Comparison of ENCODE assay signal across 1 cellular context in genomic region chr2:62195421-62196277, GRCh38.
A peak's percentile ranks its signal among the peaks of the same experiment; 100 is the strongest.
TF ChIP-seq lines count a peak whose summit lies in the region.

A gene with protein sequence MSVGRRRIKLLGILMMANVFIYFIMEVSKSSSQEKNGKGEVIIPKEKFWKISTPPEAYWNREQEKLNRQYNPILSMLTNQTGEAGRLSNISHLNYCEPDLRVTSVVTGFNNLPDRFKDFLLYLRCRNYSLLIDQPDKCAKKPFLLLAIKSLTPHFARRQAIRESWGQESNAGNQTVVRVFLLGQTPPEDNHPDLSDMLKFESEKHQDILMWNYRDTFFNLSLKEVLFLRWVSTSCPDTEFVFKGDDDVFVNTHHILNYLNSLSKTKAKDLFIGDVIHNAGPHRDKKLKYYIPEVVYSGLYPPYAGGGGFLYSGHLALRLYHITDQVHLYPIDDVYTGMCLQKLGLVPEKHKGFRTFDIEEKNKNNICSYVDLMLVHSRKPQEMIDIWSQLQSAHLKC (plus strand): TSS chr2:62196115. CDS start chr2:62222221, 26,106 bp downstream.

TF ChIP-seq in HepG2, 621 proteins besides CTCF, POLR2A, EP300 and RAD21 (continued from another document and continues in another):
- TF ChIP-seq, protein P1, sequence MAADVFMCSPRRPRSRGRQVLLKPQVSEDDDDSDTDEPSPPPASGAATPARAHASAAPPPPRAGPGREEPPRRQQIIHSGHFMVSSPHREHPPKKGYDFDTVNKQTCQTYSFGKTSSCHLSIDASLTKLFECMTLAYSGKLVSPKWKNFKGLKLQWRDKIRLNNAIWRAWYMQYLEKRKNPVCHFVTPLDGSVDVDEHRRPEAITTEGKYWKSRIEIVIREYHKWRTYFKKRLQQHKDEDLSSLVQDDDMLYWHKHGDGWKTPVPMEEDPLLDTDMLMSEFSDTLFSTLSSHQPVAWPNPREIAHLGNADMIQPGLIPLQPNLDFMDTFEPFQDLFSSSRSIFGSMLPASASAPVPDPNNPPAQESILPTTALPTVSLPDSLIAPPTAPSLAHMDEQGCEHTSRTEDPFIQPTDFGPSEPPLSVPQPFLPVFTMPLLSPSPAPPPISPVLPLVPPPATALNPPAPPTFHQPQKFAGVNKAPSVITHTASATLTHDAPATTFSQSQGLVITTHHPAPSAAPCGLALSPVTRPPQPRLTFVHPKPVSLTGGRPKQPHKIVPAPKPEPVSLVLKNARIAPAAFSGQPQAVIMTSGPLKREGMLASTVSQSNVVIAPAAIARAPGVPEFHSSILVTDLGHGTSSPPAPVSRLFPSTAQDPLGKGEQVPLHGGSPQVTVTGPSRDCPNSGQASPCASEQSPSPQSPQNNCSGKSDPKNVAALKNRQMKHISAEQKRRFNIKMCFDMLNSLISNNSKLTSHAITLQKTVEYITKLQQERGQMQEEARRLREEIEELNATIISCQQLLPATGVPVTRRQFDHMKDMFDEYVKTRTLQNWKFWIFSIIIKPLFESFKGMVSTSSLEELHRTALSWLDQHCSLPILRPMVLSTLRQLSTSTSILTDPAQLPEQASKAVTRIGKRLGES (CRISPR knock-in tag; IDR thresholded peaks at IDR 0.05; ENCODE audit: borderline replicate concordance) = no peak
- TF ChIP-seq ZNF644 (CRISPR knock-in tag; IDR thresholded peaks at IDR 0.05; ENCODE audit: low read depth) (0 out of 2 replicates have a peak, but pooled peaks have one; percentile 8), DNMT3B (CRISPR knock-in tag; conservative IDR thresholded peaks at IDR 0.05) (0 out of 2 replicates have a peak, but pooled peaks have one; percentile 34), SKI (IDR thresholded peaks at IDR 0.05; ENCODE audit: partially characterized antibody) (no peak), HNF4G (IDR thresholded peaks at IDR 0.05; ENCODE audit: borderline replicate concordance, low read depth, low read length) (peak; percentile 57; the same call in 1 of the 2 replicates), HNF4G (CRISPR knock-in tag; IDR thresholded peaks at IDR 0.05; ENCODE audit: borderline replicate concordance, low read depth) (peak; percentile 60; the same call in 1 of the 2 replicates), SP4 (CRISPR knock-in tag; IDR thresholded peaks at IDR 0.05) (peak; percentile 75), LCORL (IDR thresholded peaks at IDR 0.05) (peak; percentile 79; the same call in 1 of the 2 replicates), LCORL (CRISPR knock-in tag; IDR thresholded peaks at IDR 0.05) (peak; percentile 95), ZNF564 (CRISPR knock-in tag; IDR thresholded peaks at IDR 0.05) (no peak; the same call in 1 of the 2 replicates), ZC3H13 (CRISPR knock-in tag; IDR thresholded peaks at IDR 0.05) (no peak), HINFP (CRISPR knock-in tag; IDR thresholded peaks at IDR 0.05; ENCODE audit: low read depth) (no peak), ZNF891 (CRISPR knock-in tag; IDR thresholded peaks at IDR 0.05) (peak; percentile 44), ZNF770 (CRISPR knock-in tag; IDR thresholded peaks at IDR 0.05) (peak; percentile 24; the same call in 1 of the 2 replicates), CENPT (CRISPR knock-in tag; IDR thresholded peaks at IDR 0.05; ENCODE audit: low read depth) (0 out of 2 replicates have a peak, but pooled peaks have one; percentile 84), ZBTB43 (CRISPR knock-in tag; conservative IDR thresholded peaks at IDR 0.05) (peak; percentile 4; the same call in 1 of the 2 replicates), TMF1 (CRISPR knock-in tag; IDR thresholded peaks at IDR 0.05; ENCODE audit: low read depth) (peak; percentile 81; the same call in 1 of the 2 replicates), MYNN (CRISPR knock-in tag; IDR thresholded peaks at IDR 0.05; ENCODE audit: low read depth) (no peak), KLF13 (CRISPR knock-in tag; IDR thresholded peaks at IDR 0.05) (no peak), TRIM24 (CRISPR knock-in tag; IDR thresholded peaks at IDR 0.05) (no peak), ZBTB37 (CRISPR knock-in tag; IDR thresholded peaks at IDR 0.05) (peak; percentile 55; the same call in 1 of the 2 replicates), ZNF333 (CRISPR knock-in tag; IDR thresholded peaks at IDR 0.05; ENCODE audit: borderline replicate concordance) (0 out of 2 replicates have a peak, but pooled peaks have one; percentile 62), U2AF1 (optimal IDR thresholded peaks at IDR 0.05; ENCODE audit: low read depth, low read length) (peak; percentile 53), CBX1 (IDR thresholded peaks at IDR 0.05; ENCODE audit: low read depth) (no peak), ZNF264 (CRISPR knock-in tag; IDR thresholded peaks at IDR 0.05) (0 out of 2 replicates have a peak, but pooled peaks have one; percentile 70), SAP130 (CRISPR knock-in tag; IDR thresholded peaks at IDR 0.05; ENCODE audit: low read depth) (peak; percentile 54)
- TF ChIP-seq, protein P2, sequence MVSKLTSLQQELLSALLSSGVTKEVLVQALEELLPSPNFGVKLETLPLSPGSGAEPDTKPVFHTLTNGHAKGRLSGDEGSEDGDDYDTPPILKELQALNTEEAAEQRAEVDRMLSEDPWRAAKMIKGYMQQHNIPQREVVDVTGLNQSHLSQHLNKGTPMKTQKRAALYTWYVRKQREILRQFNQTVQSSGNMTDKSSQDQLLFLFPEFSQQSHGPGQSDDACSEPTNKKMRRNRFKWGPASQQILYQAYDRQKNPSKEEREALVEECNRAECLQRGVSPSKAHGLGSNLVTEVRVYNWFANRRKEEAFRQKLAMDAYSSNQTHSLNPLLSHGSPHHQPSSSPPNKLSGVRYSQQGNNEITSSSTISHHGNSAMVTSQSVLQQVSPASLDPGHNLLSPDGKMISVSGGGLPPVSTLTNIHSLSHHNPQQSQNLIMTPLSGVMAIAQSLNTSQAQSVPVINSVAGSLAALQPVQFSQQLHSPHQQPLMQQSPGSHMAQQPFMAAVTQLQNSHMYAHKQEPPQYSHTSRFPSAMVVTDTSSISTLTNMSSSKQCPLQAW (CRISPR knock-in tag; IDR thresholded peaks at IDR 0.05) = peak; percentile 77; the same call in 1 of the 2 replicates
- TF ChIP-seq, protein P3, sequence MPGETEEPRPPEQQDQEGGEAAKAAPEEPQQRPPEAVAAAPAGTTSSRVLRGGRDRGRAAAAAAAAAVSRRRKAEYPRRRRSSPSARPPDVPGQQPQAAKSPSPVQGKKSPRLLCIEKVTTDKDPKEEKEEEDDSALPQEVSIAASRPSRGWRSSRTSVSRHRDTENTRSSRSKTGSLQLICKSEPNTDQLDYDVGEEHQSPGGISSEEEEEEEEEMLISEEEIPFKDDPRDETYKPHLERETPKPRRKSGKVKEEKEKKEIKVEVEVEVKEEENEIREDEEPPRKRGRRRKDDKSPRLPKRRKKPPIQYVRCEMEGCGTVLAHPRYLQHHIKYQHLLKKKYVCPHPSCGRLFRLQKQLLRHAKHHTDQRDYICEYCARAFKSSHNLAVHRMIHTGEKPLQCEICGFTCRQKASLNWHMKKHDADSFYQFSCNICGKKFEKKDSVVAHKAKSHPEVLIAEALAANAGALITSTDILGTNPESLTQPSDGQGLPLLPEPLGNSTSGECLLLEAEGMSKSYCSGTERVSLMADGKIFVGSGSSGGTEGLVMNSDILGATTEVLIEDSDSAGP (CRISPR knock-in tag; IDR thresholded peaks at IDR 0.05; ENCODE audit: borderline replicate concordance) = peak; percentile 65; the same call in 1 of the 2 replicates
- TF ChIP-seq, protein P4, sequence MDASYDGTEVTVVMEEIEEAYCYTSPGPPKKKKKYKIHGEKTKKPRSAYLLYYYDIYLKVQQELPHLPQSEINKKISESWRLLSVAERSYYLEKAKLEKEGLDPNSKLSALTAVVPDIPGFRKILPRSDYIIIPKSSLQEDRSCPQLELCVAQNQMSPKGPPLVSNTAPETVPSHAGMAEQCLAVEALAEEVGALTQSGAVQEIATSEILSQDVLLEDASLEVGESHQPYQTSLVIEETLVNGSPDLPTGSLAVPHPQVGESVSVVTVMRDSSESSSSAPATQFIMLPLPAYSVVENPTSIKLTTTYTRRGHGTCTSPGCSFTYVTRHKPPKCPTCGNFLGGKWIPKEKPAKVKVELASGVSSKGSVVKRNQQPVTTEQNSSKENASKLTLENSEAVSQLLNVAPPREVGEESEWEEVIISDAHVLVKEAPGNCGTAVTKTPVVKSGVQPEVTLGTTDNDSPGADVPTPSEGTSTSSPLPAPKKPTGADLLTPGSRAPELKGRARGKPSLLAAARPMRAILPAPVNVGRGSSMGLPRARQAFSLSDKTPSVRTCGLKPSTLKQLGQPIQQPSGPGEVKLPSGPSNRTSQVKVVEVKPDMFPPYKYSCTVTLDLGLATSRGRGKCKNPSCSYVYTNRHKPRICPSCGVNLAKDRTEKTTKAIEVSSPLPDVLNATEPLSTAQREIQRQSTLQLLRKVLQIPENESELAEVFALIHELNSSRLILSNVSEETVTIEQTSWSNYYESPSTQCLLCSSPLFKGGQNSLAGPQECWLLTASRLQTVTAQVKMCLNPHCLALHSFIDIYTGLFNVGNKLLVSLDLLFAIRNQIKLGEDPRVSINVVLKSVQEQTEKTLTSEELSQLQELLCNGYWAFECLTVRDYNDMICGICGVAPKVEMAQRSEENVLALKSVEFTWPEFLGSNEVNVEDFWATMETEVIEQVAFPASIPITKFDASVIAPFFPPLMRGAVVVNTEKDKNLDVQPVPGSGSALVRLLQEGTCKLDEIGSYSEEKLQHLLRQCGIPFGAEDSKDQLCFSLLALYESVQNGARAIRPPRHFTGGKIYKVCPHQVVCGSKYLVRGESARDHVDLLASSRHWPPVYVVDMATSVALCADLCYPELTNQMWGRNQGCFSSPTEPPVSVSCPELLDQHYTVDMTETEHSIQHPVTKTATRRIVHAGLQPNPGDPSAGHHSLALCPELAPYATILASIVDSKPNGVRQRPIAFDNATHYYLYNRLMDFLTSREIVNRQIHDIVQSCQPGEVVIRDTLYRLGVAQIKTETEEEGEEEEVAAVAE (CRISPR knock-in tag; IDR thresholded peaks at IDR 0.05; ENCODE audit: borderline replicate concordance) = peak; percentile 35; the same call in 1 of the 2 replicates
- TF ChIP-seq, protein P5, sequence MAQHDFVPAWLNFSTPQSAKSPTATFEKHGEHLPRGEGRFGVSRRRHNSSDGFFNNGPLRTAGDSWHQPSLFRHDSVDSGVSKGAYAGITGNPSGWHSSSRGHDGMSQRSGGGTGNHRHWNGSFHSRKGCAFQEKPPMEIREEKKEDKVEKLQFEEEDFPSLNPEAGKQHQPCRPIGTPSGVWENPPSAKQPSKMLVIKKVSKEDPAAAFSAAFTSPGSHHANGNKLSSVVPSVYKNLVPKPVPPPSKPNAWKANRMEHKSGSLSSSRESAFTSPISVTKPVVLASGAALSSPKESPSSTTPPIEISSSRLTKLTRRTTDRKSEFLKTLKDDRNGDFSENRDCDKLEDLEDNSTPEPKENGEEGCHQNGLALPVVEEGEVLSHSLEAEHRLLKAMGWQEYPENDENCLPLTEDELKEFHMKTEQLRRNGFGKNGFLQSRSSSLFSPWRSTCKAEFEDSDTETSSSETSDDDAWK (CRISPR knock-in tag; IDR thresholded peaks at IDR 0.05) = no peak
- TF ChIP-seq, protein P6, sequence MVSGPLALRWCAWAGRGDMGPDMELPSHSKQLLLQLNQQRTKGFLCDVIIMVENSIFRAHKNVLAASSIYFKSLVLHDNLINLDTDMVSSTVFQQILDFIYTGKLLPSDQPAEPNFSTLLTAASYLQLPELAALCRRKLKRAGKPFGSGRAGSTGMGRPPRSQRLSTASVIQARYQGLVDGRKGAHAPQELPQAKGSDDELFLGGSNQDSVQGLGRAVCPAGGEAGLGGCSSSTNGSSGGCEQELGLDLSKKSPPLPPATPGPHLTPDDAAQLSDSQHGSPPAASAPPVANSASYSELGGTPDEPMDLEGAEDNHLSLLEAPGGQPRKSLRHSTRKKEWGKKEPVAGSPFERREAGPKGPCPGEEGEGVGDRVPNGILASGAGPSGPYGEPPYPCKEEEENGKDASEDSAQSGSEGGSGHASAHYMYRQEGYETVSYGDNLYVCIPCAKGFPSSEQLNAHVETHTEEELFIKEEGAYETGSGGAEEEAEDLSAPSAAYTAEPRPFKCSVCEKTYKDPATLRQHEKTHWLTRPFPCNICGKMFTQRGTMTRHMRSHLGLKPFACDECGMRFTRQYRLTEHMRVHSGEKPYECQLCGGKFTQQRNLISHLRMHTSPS (CRISPR knock-in tag; IDR thresholded peaks at IDR 0.05; ENCODE audit: low read depth) = peak; percentile 50; the same call in 1 of the 2 replicates
